Comparison of ENCODE assay signal across 29 cellular contexts in genomic region chr1:218575856-218576255, GRCh38.
DNase-seq lines count a peak whose midpoint lies in the region; ATAC-seq, FAIRE-seq and TF ChIP-seq lines count a peak whose summit lies in the region.
"Had no signal": no experiment of that assay in that cellular context is flagged by ENCODE, and none has a peak within 500 bp of the region (broad histone marks: within the 10 kb centered on the region; RNA-seq: fewer than 3 reads in every experiment).

No MANE protein-coding gene starts in this region.

- TF ChIP-seq POLR2A in breast epithelium (IDR thresholded peaks at IDR 0.05) = no peak

- H2AFZ ChIP-seq in mammary epithelial cell (ENCODE audit: low read depth, low read length) = peak overlapping the region; percentile 42

- TF ChIP-seq CTCF in mammary epithelial cell (conservative IDR thresholded peaks at IDR 0.05 in 1 of 2, IDR thresholded peaks at IDR 0.05 in 1 of 2; ENCODE audit: extremely low read depth in 1 of 2, insufficient read depth in 1 of 2, low read depth in 1 of 2, low read length in 2 of 2) (no peak), breast epithelium (IDR thresholded peaks at IDR 0.05) (no peak), foreskin keratinocyte (conservative IDR thresholded peaks at IDR 0.05) (no peak)

- H3K4me2 ChIP-seq in mammary epithelial cell (ENCODE audit: insufficient read depth, low read depth, low read length) = no peak overlapping the region
- H3K4me2 ChIP-seq: BLaER1 had no signal

- dilution Hi-C loops in mammary epithelial cell (cut with HindIII; ENCODE audit: low sequenced_read_pairs) = no loop called here

- no peak overlapping the region for H3K9ac ChIP-seq in mammary epithelial cell (ENCODE audit: insufficient read depth, low read length)
- H3K9ac ChIP-seq: BLaER1 had no signal

- 0% methylated on average over 1 of the region's 1 CpG for WGBS in mammary epithelial cell (ENCODE audit: low coverage, missing lambda C conversion rate)

- H3K27ac ChIP-seq in mammary epithelial cell (ENCODE audit: insufficient read depth, low read depth, low read length) (no peak overlapping the region), breast epithelium (no peak overlapping the region), foreskin keratinocyte (peak overlapping the region; percentile 22)
- H3K27ac ChIP-seq: 22Rv1, BLaER1 had no signal

- peaks cover 14% of the 10 kb centered on the region for H3K4me1 ChIP-seq in mammary epithelial cell (ENCODE audit: insufficient read depth, low read length)
- no peaks in the 10 kb centered on the region for H3K4me1 ChIP-seq in breast epithelium
- H3K4me1 ChIP-seq in foreskin keratinocyte = peaks cover 14% of the 10 kb centered on the region
- H3K4me1 ChIP-seq: BE2C, BLaER1 had no signal

- H3K27me3 ChIP-seq in mammary epithelial cell (ENCODE audit: insufficient read depth, low read length) = no peaks in the 10 kb centered on the region
- no peaks in the 10 kb centered on the region for H3K27me3 ChIP-seq in breast epithelium
- H3K27me3 ChIP-seq in foreskin keratinocyte = no peaks in the 10 kb centered on the region
- H3K27me3 ChIP-seq: BE2C, BLaER1 had no signal

- no TSS peak for BruUV-seq in mammary epithelial cell (replicated peaks; lab: Mats Ljungman, UMichigan)

- in situ Hi-C loops in mammary epithelial cell (cut with MboI; ENCODE audit: low sequenced_read_pairs in 2 of 2) = no loop called here

- H3K4me3 ChIP-seq in mammary epithelial cell (replicated peaks in 1 of 3; ENCODE audit: insufficient read depth in 1 of 3, low read depth in 2 of 3, low read length in 3 of 3) (no peak overlapping the region), breast epithelium (no peak overlapping the region)
- H3K4me3 ChIP-seq: BLaER1, GM12878 had no signal

- DNase-seq in mammary epithelial cell (peak; percentile 88), breast epithelium (ENCODE audit: low spot score in 2 of 2) (no peak), RCC 7860 (ENCODE audit: low spot score) (peak; percentile 46), foreskin keratinocyte (peak; percentile 80 to 82), kidney tubule cell (ENCODE audit: low spot score) (peak; percentile 20)
- DNase-seq in stimulated activated CD4-positive, alpha-beta T cell treated with anti-CD3 and anti-CD28 coated beads, Interleukin-12 subunit alpha, Interleukin-12 subunit beta, amount 100 ng/mL, for 4 hours = no peak
- DNase-seq: ACHN; BE2C; C1 segment of cervical spinal cord; CD4-positive, alpha-beta memory T cell; CD4-positive, CD25-positive, alpha-beta regulatory T cell; CD8-positive, alpha-beta memory T cell; COR-L47; DMS 273 treated with DMSO at 0.1 percent for 48 hours; DMS153; DMS53; DMS79; DND-41; EL; GDM1 had no signal

- peaks cover 4% of the 10 kb centered on the region for H3K9me3 ChIP-seq in mammary epithelial cell (replicated peaks; ENCODE audit: insufficient read depth, low read length)
- no peaks in the 10 kb centered on the region for H3K9me3 ChIP-seq in breast epithelium
- H3K9me3 ChIP-seq: BE2C, BLaER1 had no signal

- intact Hi-C loops in mammary epithelial cell (cut with micrococcal nuclease) (no loop called here), breast epithelium (cut with DNase I; ENCODE audit: low total_unique reads) (no loop called here)

- H4K20me1 ChIP-seq in mammary epithelial cell (ENCODE audit: insufficient read depth, low read length) = no peaks in the 10 kb centered on the region
- H4K20me1 ChIP-seq: BLaER1 had no signal

- no peak for FAIRE-seq in RCC 7860 (lab: Jason Lieb, UNC)
- FAIRE-seq: A204.1, GM12878, GM12892, GM18507, GM19239 had no signal

- CTCF ChIA-PET in mammary epithelial cell (lab: Charles Lee; ENCODE audit: low non-redundant PET) = no interaction called here

- ATAC-seq in foreskin keratinocyte (peak; percentile 93), HG02588 (IDR thresholded peaks at IDR 0.05; ENCODE audit: unreplicated experiment) (no peak), GM21526 (IDR thresholded peaks at IDR 0.05; ENCODE audit: low FRiP score, unreplicated experiment) (no peak)
- ATAC-seq: GM12878 had no signal

- no peaks in the 10 kb centered on the region for H3K36me3 ChIP-seq in mammary epithelial cell (ENCODE audit: insufficient read depth, low read length)
- H3K36me3 ChIP-seq in breast epithelium = no peaks in the 10 kb centered on the region
- H3K36me3 ChIP-seq: BE2C, BLaER1 had no signal

- no peaks in the 10 kb centered on the region for H3K79me2 ChIP-seq in mammary epithelial cell (ENCODE audit: insufficient read depth, low read length)

Comparison
In these comparisons a context has a peak if more than half of its experiments do, and no peak if none do; other contexts are left out.
1. DNase-seq: peak in mammary epithelial cell (single experiment), RCC 7860 (single experiment), foreskin keratinocyte (2 of 2) and kidney tubule cell (single experiment); none in breast epithelium (0 of 2) and stimulated activated CD4-positive, alpha-beta T cell treated with anti-CD3 and anti-CD28 coated beads, Interleukin-12 subunit alpha, Interleukin-12 subunit beta, amount 100 ng/mL, for 4 hours (single experiment).